23 cellular contexts compared by ENCODE assay signal in the genomic region with DNA sequence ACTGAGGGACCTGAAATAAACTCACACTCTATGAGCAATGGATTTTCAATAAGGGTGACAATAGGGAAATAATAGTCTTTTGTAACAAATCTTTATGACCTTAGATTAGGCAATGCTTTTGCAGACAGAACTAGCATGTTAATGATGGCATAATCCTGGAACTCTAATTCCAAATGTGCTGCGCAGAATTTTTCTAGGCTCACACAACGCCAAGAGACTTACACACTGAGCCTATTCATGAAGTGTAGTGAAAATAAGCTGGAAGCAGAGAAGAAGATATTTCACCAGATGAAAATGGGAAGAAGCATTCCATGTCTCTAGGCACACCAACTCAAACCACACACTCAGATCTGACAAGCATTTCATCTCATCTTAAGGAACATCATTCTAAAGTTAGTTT.
"Had no signal": no experiment of that assay in that cellular context is flagged by ENCODE, and none has a peak within 500 bp of the region (broad histone marks: within the 10 kb centered on the region; RNA-seq: fewer than 3 reads in every experiment).

No MANE protein-coding gene starts in this region.

- H3K27me3 Mint-ChIP-seq: central memory CD8-positive, alpha-beta T cell; effector memory CD8-positive, alpha-beta T cell; progenitor cell of endocrine pancreas; stimulated activated naive CD8-positive, alpha-beta T cell treated with anti-CD3 and anti-CD28 coated beads, Interleukin-15, amount 100 ng/mL, for 72 hours; type B pancreatic cell had no signal

- H3K4me3 Mint-ChIP-seq: central memory CD8-positive, alpha-beta T cell; effector memory CD8-positive, alpha-beta T cell; natural killer cell; stimulated activated naive CD8-positive, alpha-beta T cell treated with anti-CD3 and anti-CD28 coated beads, Interleukin-15, amount 100 ng/mL, for 72 hours; type B pancreatic cell had no signal

- H3K4me1 Mint-ChIP-seq: central memory CD8-positive, alpha-beta T cell; natural killer cell; stimulated activated naive CD8-positive, alpha-beta T cell treated with anti-CD3 and anti-CD28 coated beads, Interleukin-15, amount 100 ng/mL, for 72 hours had no signal

- DNase-seq: dermis blood vessel endothelial cell; effector memory CD8-positive, alpha-beta T cell; foreskin fibroblast; glutamatergic neuron; heart right ventricle; kidney glomerular epithelial cell; left ventricle myocardium superior; lower lobe of right lung; natural killer cell; pancreas; stimulated activated CD4-positive, alpha-beta T cell treated with anti-CD3 and anti-CD28 coated beads, Interleukin-12 subunit alpha, Interleukin-12 subunit beta, amount 100 ng/mL, for 4 hours; stimulated activated CD4-positive, alpha-beta T cell treated with anti-CD3 and anti-CD28 coated beads, Interleukin-1b, Interleukin-23, amount 100 ng/mL, for 48 hours; stimulated activated CD4-positive, alpha-beta T cell treated with anti-CD3 and anti-CD28 coated beads, Interleukin-4, amount 100 ng/mL, for 1 hour; stimulated activated CD8-positive, alpha-beta memory T cell treated with anti-CD3 and anti-CD28 coated beads, Interleukin-4, amount 100 ng/mL, for 48 hours; stimulated activated naive CD4-positive, alpha-beta T cell; stimulated activated naive CD8-positive, alpha-beta T cell treated with anti-CD3 and anti-CD28 coated beads, Interleukin-15, amount 100 ng/mL, for 72 hours; testis; tibial artery had no signal

- FAIRE-seq: endometrium, islet of Langerhans had no signal

- H3K9me3 Mint-ChIP-seq: natural killer cell had no signal

- H3K27ac Mint-ChIP-seq: effector memory CD8-positive, alpha-beta T cell; progenitor cell of endocrine pancreas; stimulated activated naive CD8-positive, alpha-beta T cell treated with anti-CD3 and anti-CD28 coated beads, Interleukin-15, amount 100 ng/mL, for 72 hours; type B pancreatic cell had no signal
